Comparison of ENCODE assay signal across 22 cellular contexts in the genomic region with DNA sequence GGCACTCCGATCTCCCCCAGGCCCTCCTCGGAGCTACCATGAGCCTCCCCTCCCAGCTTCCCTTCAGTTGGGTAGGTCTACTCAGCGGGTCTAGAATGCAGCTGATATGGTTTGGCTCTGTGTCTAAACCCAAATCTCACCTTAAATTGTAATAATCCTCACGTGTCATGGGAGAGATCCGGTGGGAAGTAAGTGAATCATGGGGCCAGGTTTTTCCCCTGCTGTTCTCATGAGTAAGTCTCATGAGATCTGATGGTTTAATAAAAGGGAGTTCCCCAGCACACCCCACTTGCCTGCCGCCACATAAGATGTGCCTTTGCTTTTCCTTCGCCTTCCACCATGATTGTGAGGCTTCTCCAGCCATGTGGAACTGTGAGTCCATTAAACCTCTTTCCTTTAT. TPM values are rescaled to one million over a fixed set of nuclear protein-coding genes. Genes with fewer than 3 reads are reported as not detected.
DNase-seq lines count a peak whose midpoint lies in the region; ATAC-seq and TF ChIP-seq lines count a peak whose summit lies in the region.
"Had no signal": no experiment of that assay in that cellular context is flagged by ENCODE, and none has a peak within 500 bp of the region (broad histone marks: within the 10 kb centered on the region; RNA-seq: fewer than 3 reads in every experiment).

No MANE protein-coding gene starts in this region.

- H3K4me3 ChIP-seq in ovary: no peak overlapping the region
- H3K4me3 ChIP-seq: dorsolateral prefrontal cortex, heart right ventricle, MG63, psoas muscle, SJSA1 had no signal

- peaks cover 4% of the 10 kb centered on the region for H3K36me3 Mint-ChIP-seq in activated naive CD4-positive, alpha-beta T cell treated with anti-CD3 and anti-CD28 coated beads, Interleukin-2, amount 50 U/mL, for 24 hours
- H3K36me3 Mint-ChIP-seq in endothelial cell (ENCODE audit: low read depth, unreplicated experiment): peaks cover 4% of the 10 kb centered on the region
- H3K36me3 Mint-ChIP-seq: memory B cell; stimulated activated effector memory CD8-positive, alpha-beta T cell treated with anti-CD3 and anti-CD28 coated beads, Interleukin-12 subunit alpha, Interleukin-12 subunit beta, amount 100 ng/mL, for 72 hours; type B pancreatic cell had no signal

- peaks cover 5% of the 10 kb centered on the region for H3K4me1 ChIP-seq in ovary (ENCODE audit: insufficient read depth)
- H3K4me1 ChIP-seq: psoas muscle, SJSA1 had no signal

- peaks cover 86% of the 10 kb centered on the region for H3K4me1 Mint-ChIP-seq in activated naive CD4-positive, alpha-beta T cell treated with anti-CD3 and anti-CD28 coated beads, Interleukin-2, amount 50 U/mL, for 24 hours
- peaks cover 42% of the 10 kb centered on the region for H3K4me1 Mint-ChIP-seq in endothelial cell (ENCODE audit: unreplicated experiment)
- peaks cover 78% of the 10 kb centered on the region for H3K4me1 Mint-ChIP-seq in stimulated activated naive CD8-positive, alpha-beta T cell treated with anti-CD3 and anti-CD28 coated beads, Interleukin-15, amount 100 ng/mL, for 72 hours

- no peaks in the 10 kb centered on the region for H3K36me3 ChIP-seq in ovary
- H3K36me3 ChIP-seq: heart right ventricle, MG63, SJSA1 had no signal

- 77 to 79% (median 78%) methylated on average over 7 of the region's 7 CpGs for WGBS in ovary, 3 donors

- H3K9me3 Mint-ChIP-seq in activated naive CD4-positive, alpha-beta T cell treated with anti-CD3 and anti-CD28 coated beads, Interleukin-2, amount 50 U/mL, for 24 hours: no peaks in the 10 kb centered on the region
- H3K9me3 Mint-ChIP-seq in endothelial cell (ENCODE audit: unreplicated experiment): no peaks in the 10 kb centered on the region
- H3K9me3 Mint-ChIP-seq in stimulated activated naive CD8-positive, alpha-beta T cell treated with anti-CD3 and anti-CD28 coated beads, Interleukin-15, amount 100 ng/mL, for 72 hours: no peaks in the 10 kb centered on the region
- H3K9me3 Mint-ChIP-seq: memory B cell; nephron progenitor cell; stimulated activated effector memory CD8-positive, alpha-beta T cell treated with anti-CD3 and anti-CD28 coated beads, Interleukin-12 subunit alpha, Interleukin-12 subunit beta, amount 100 ng/mL, for 72 hours; type B pancreatic cell had no signal

- intact Hi-C loops in ovary (cut with DNase I): no loop called here

- DNase-seq in activated naive CD4-positive, alpha-beta T cell treated with anti-CD3 and anti-CD28 coated beads, Interleukin-2, amount 50 U/mL, for 16 hours: no peak
- DNase-seq in NCI-H226 (peak; percentile 60), endothelial cell (ENCODE audit: low spot score) (no peak), NCI-H1048 (lab: John Stamatoyannopoulos, UW) (no peak), COLO829 (ENCODE audit: low spot score) (no peak), ovary (no peak)
- DNase-seq in stimulated activated naive CD8-positive, alpha-beta T cell treated with anti-CD3 and anti-CD28 coated beads, Interleukin-15, amount 100 ng/mL, for 72 hours: no peak
- DNase-seq: ACHN; activated CD4-positive, CD25-positive, alpha-beta regulatory T cell treated with anti-CD3 and anti-CD28 coated beads, Interleukin-2, amount 50 U/mL, for 72 hours; activated naive CD8-positive, alpha-beta T cell treated with anti-CD3 and anti-CD28 coated beads, Interleukin-2, amount 10 ng/mL, durations not matched to agents 7 days and 5 days; dorsolateral prefrontal cortex; heart right ventricle; MG63; NCI-H1694 treated with DMSO at 0.1 percent for 48 hours; NCI-H446 treated with DMSO at 0.1 percent for 48 hours; nephron progenitor cell; psoas muscle had no signal

- no peak for TF ChIP-seq CTCF in endothelial cell (IDR thresholded peaks at IDR 0.05; ENCODE audit: unreplicated experiment)
- TF ChIP-seq CTCF in ovary (IDR thresholded peaks at IDR 0.05): no peak

- H3K27ac ChIP-seq in ovary: no peak overlapping the region
- H3K27ac ChIP-seq: dorsolateral prefrontal cortex, heart right ventricle, psoas muscle, SJSA1 had no signal

- H3K27ac Mint-ChIP-seq in activated naive CD4-positive, alpha-beta T cell treated with anti-CD3 and anti-CD28 coated beads, Interleukin-2, amount 50 U/mL, for 24 hours: peak overlapping the region; percentile 79
- H3K27ac Mint-ChIP-seq in endothelial cell (ENCODE audit: unreplicated experiment): peak overlapping the region; percentile 11
- H3K27ac Mint-ChIP-seq in stimulated activated naive CD8-positive, alpha-beta T cell treated with anti-CD3 and anti-CD28 coated beads, Interleukin-15, amount 100 ng/mL, for 72 hours: no peak overlapping the region
- H3K27ac Mint-ChIP-seq: activated naive CD8-positive, alpha-beta T cell treated with anti-CD3 and anti-CD28 coated beads, Interleukin-2, amount 10 ng/mL, durations not matched to agents 7 days and 5 days; memory B cell; nephron progenitor cell; stimulated activated effector memory CD8-positive, alpha-beta T cell treated with anti-CD3 and anti-CD28 coated beads, Interleukin-12 subunit alpha, Interleukin-12 subunit beta, amount 100 ng/mL, for 72 hours; type B pancreatic cell had no signal

- no peaks in the 10 kb centered on the region for H3K27me3 ChIP-seq in ovary
- H3K27me3 ChIP-seq: dorsolateral prefrontal cortex, MG63, SJSA1 had no signal

- TF ChIP-seq EP300 in ovary (IDR thresholded peaks at IDR 0.05): no peak

- peak; percentile 9 for ATAC-seq in stimulated activated naive CD8-positive, alpha-beta T cell treated with anti-CD3 and anti-CD28 coated beads, Interleukin-15, amount 100 ng/mL, for 72 hours
- ATAC-seq: heart right ventricle; psoas muscle; stimulated activated effector memory CD8-positive, alpha-beta T cell treated with anti-CD3 and anti-CD28 coated beads, Interleukin-12 subunit alpha, Interleukin-12 subunit beta, amount 100 ng/mL, for 72 hours had no signal

- H3K27me3 Mint-ChIP-seq in activated naive CD4-positive, alpha-beta T cell treated with anti-CD3 and anti-CD28 coated beads, Interleukin-2, amount 50 U/mL, for 24 hours: no peaks in the 10 kb centered on the region
- no peaks in the 10 kb centered on the region for H3K27me3 Mint-ChIP-seq in endothelial cell (ENCODE audit: unreplicated experiment)
- no peaks in the 10 kb centered on the region for H3K27me3 Mint-ChIP-seq in stimulated activated naive CD8-positive, alpha-beta T cell treated with anti-CD3 and anti-CD28 coated beads, Interleukin-15, amount 100 ng/mL, for 72 hours
- H3K27me3 Mint-ChIP-seq: activated naive CD8-positive, alpha-beta T cell treated with anti-CD3 and anti-CD28 coated beads, Interleukin-2, amount 10 ng/mL, durations not matched to agents 7 days and 5 days; memory B cell; type B pancreatic cell had no signal

- no peak overlapping the region for H3K4me3 Mint-ChIP-seq in activated naive CD4-positive, alpha-beta T cell treated with anti-CD3 and anti-CD28 coated beads, Interleukin-2, amount 50 U/mL, for 24 hours
- no peak overlapping the region for H3K4me3 Mint-ChIP-seq in endothelial cell (ENCODE audit: unreplicated experiment)
- peak overlapping the region in 1 of 2 donors; percentile 17 for H3K4me3 Mint-ChIP-seq in stimulated activated naive CD8-positive, alpha-beta T cell treated with anti-CD3 and anti-CD28 coated beads, Interleukin-15, amount 100 ng/mL, for 72 hours
- H3K4me3 Mint-ChIP-seq: activated naive CD8-positive, alpha-beta T cell treated with anti-CD3 and anti-CD28 coated beads, Interleukin-2, amount 10 ng/mL, durations not matched to agents 7 days and 5 days; memory B cell; nephron progenitor cell; stimulated activated effector memory CD8-positive, alpha-beta T cell treated with anti-CD3 and anti-CD28 coated beads, Interleukin-12 subunit alpha, Interleukin-12 subunit beta, amount 100 ng/mL, for 72 hours; type B pancreatic cell had no signal

- H3K9me3 ChIP-seq in ovary: no peaks in the 10 kb centered on the region
- H3K9me3 ChIP-seq: MG63, psoas muscle, SJSA1 had no signal

- no peak for TF ChIP-seq POLR2A in ovary (IDR thresholded peaks at IDR 0.05)

RNA-seq across cellular contexts. Expression of a gene that starts 14.5 kb away (rescaled TPM):
- total RNA-seq in endothelial cell (ENCODE audit: unreplicated experiment) (339 TPM), ovary (10 to 100 TPM; 31.0 to 75.3 (median 45.4) TPM)
- polyA plus RNA-seq in ovary: 10 to 100 TPM; 37.8 to 71.9 TPM

Comparison
In these comparisons a context has a peak if more than half of its experiments do, and no peak if none do; other contexts are left out.
1. H3K27ac Mint-ChIP-seq: peak in activated naive CD4-positive, alpha-beta T cell treated with anti-CD3 and anti-CD28 coated beads, Interleukin-2, amount 50 U/mL, for 24 hours (single experiment) and endothelial cell (single experiment); none in stimulated activated naive CD8-positive, alpha-beta T cell treated with anti-CD3 and anti-CD28 coated beads, Interleukin-15, amount 100 ng/mL, for 72 hours (0 of 2).